ENCODE assay signal across 8 cellular contexts in genomic region chr19:15869109-15869555, GRCh38. TPM values are rescaled to one million over a fixed set of nuclear protein-coding genes. Genes with fewer than 3 reads are reported as not detected.
DNase-seq lines count a peak whose midpoint lies in the region; ATAC-seq and TF ChIP-seq lines count a peak whose summit lies in the region.

No MANE protein-coding gene starts in this region.

- H3K9me3 Mint-ChIP-seq in natural killer cell = no peaks in the 10 kb centered on the region

- peaks cover 5 to 7% of the 10 kb centered on the region in 2 donors for H3K4me1 Mint-ChIP-seq in natural killer cell

- H3K36me3 Mint-ChIP-seq in natural killer cell = no peaks in the 10 kb centered on the region

- ATAC-seq in natural killer cell (peak; percentile 59 to 96 (median 66)), GM21367 (IDR thresholded peaks at IDR 0.05; ENCODE audit: unreplicated experiment) (no peak), GM21786 (IDR thresholded peaks at IDR 0.05; ENCODE audit: unreplicated experiment) (no peak)

- DNase-seq in NCI-H446 (lab: John Stamatoyannopoulos, UW) (peak; percentile 7 to 17), NCI-H446 treated with DMSO at 0.1 percent for 48 hours (lab: John Stamatoyannopoulos, UW) (no peak), NB4 (ENCODE audit: low read depth) (peak; percentile 98), epidermal melanocyte (ENCODE audit: insufficient read length, low spot score) (peak; percentile 63), natural killer cell (no peak)
- DNase-seq in activated CD4-positive, alpha-beta T cell treated with anti-CD3 and anti-CD28 coated beads for 4 hours = peak; percentile 42 to 49

- intact Hi-C loops in natural killer cell (cut with micrococcal nuclease) = loop anchor here (1.0 to 2.0 kb wide), 2 partner anchors 240 to 285 kb away; no protein-coding TSS in a partner anchor

- peak; percentile 69 for TF ChIP-seq CTCF in NB4 (IDR thresholded peaks at IDR 0.05; ENCODE audit: low read depth, low read length)
- TF ChIP-seq CTCF in natural killer cell (IDR thresholded peaks at IDR 0.05) = peak; percentile 50

- no peak overlapping the region for H3K4me3 ChIP-seq in NB4 (ENCODE audit: low read depth, low read length)

- TF ChIP-seq POLR2A in NB4 (IDR thresholded peaks at IDR 0.05; ENCODE audit: extremely low read depth, insufficient read length) = peak; percentile 45

- H3K27ac Mint-ChIP-seq in natural killer cell = no peak overlapping the region

- no peak overlapping the region for H3K4me3 Mint-ChIP-seq in natural killer cell

- H3K27me3 Mint-ChIP-seq in natural killer cell (ENCODE audit: low read depth in 2 of 2) = peaks cover 10 to 14% of the 10 kb centered on the region in 2 donors

RNA-seq across cellular contexts. Expression of gene CYP4F2, which starts 28.7 kb away (rescaled TPM):
- under 1 TPM in 1 of 3 donors, not detected in 2; 0.75 TPM for total RNA-seq in natural killer cell

RNA-seq across cellular contexts. Expression of gene OR10H1, which starts 53.7 kb away (rescaled TPM):
- under 1 TPM in 2 of 3 donors, not detected in 1; 0.08 to 0.12 TPM for total RNA-seq in natural killer cell

Comparison
In these comparisons a context has a peak if more than half of its experiments do, and no peak if none do; other contexts are left out.
1. DNase-seq: peak in NCI-H446 (2 of 2), NB4 (single experiment), activated CD4-positive, alpha-beta T cell treated with anti-CD3 and anti-CD28 coated beads for 4 hours (2 of 2) and epidermal melanocyte (single experiment); none in NCI-H446 treated with DMSO at 0.1 percent for 48 hours (single experiment) and natural killer cell (single experiment).
2. ATAC-seq: peak in natural killer cell (3 of 3); none in GM21367 (single experiment) and GM21786 (single experiment).